Comparison of ENCODE assay signal across 24 cellular contexts in the genomic region with DNA sequence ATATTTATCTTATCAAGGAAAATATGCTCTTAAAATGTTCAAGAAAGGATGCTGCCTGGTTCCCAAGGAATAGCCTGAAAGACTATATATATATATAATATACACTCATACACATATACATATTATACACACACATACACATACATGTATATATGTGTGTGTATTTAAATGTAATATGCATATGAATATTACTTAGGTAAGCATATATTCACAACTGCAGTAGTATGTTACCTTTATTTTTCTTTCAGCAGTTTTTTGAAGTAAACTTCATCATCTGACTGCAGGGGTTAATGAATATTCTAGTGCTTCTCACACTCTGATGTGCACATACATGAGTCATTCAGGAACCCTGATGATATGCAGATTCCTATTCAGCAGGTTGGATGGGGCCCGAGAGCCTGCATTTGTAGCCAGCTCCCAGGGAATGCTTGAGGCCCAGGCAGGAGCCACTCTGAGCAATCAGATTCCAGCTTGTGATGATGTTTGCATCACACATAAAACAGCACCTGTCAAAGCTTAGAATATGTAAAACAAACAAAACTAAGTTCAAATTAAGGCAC. TPM values are rescaled to one million over a fixed set of nuclear protein-coding genes. Genes with fewer than 3 reads are reported as not detected.
DNase-seq lines count a peak whose midpoint lies in the region; ATAC-seq, FAIRE-seq and TF ChIP-seq lines count a peak whose summit lies in the region.
"Had no signal": no experiment of that assay in that cellular context is flagged by ENCODE, and none has a peak within 500 bp of the region (broad histone marks: within the 10 kb centered on the region; RNA-seq: fewer than 3 reads in every experiment).

No MANE protein-coding gene starts in this region.

- H3K27me3 ChIP-seq in cardiac muscle cell: no peaks in the 10 kb centered on the region
- no peaks in the 10 kb centered on the region for H3K27me3 ChIP-seq in right cardiac atrium (ENCODE audit: control insufficient read depth, insufficient read depth)
- no peaks in the 10 kb centered on the region for H3K27me3 ChIP-seq in thyroid gland
- H3K27me3 ChIP-seq: adrenal gland, BLaER1, upper lobe of left lung had no signal

- H3K4me1 ChIP-seq in cardiac muscle cell (ENCODE audit: low read depth): peaks cover 57% of the 10 kb centered on the region
- H3K4me1 ChIP-seq in right cardiac atrium (ENCODE audit: control insufficient read depth, insufficient read depth, low read length): peaks cover 5% of the 10 kb centered on the region
- peaks cover 36 to 40% of the 10 kb centered on the region in 2 donors for H3K4me1 ChIP-seq in thyroid gland

- H3K27ac ChIP-seq in cardiac muscle cell (peak overlapping the region; percentile 78), right cardiac atrium (ENCODE audit: low read length) (peak overlapping the region; percentile 33), thyroid gland (no peak overlapping the region)
- H3K27ac ChIP-seq: BLaER1, RWPE1, upper lobe of left lung had no signal

- intact Hi-C loops in Right ventricle myocardium inferior (cut with DNase I) (no loop called here), right cardiac atrium (cut with DNase I) (no loop called here), thyroid gland (cut with DNase I) (no loop called here)

- no peak for TF ChIP-seq CTCF in cardiac muscle cell (IDR thresholded peaks at IDR 0.05; ENCODE audit: low read depth, low read length)
- TF ChIP-seq CTCF in thyroid gland (IDR thresholded peaks at IDR 0.05): no peak

- H3K4me3 ChIP-seq in cardiac muscle cell (no peak overlapping the region), right cardiac atrium (ENCODE audit: low read length) (no peak overlapping the region), thyroid gland (replicated peaks in 1 of 3) (no peak overlapping the region)
- H3K4me3 ChIP-seq: adrenal gland, BLaER1, upper lobe of left lung had no signal

- ATAC-seq in Right ventricle myocardium inferior: no peak
- peak in 1 of 2 donors; percentile 53 for ATAC-seq in right cardiac atrium
- ATAC-seq: natural killer cell treated with Interleukin-12 subunit alpha and Interleukin-12 subunit beta and Interleukin-15 and Interleukin-18, amount 100 ng/mL, for 72 hours; sciatic nerve had no signal

- H3K36me3 ChIP-seq in cardiac muscle cell: no peaks in the 10 kb centered on the region
- no peaks in the 10 kb centered on the region for H3K36me3 ChIP-seq in thyroid gland
- H3K36me3 ChIP-seq: adrenal gland, BLaER1, upper lobe of left lung had no signal

- DNase-seq in cardiac muscle cell (ENCODE audit: low read depth in 1 of 2, low spot score in 1 of 2) (peak; percentile 29 to 35), Right ventricle myocardium inferior (ENCODE audit: missing footprints) (no peak), astrocyte of the hippocampus (ENCODE audit: low read depth, low spot score) (peak; percentile 45), right cardiac atrium (no peak), activated gamma-delta T cell (lab: John Stamatoyannopoulos, UW) (no peak), RCC 7860 (ENCODE audit: low spot score) (no peak), thyroid gland (no peak)
- DNase-seq in effector CD8-positive, alpha-beta T cell (lab: John Stamatoyannopoulos, UW): no peak
- DNase-seq: activated CD4-positive, alpha-beta memory T cell treated with anti-CD3 and anti-CD28 coated beads, Interleukin-2, amount 10 ng/mL, durations not matched to agents 7 days and 5 days; activated CD4-positive, CD25-positive, alpha-beta regulatory T cell; activated T-cell treated with anti-CD3 and anti-CD28 coated beads for 4 hours; adrenal gland; GOT3; NCI-H2171 treated with DMSO at 0.1 percent for 48 hours; stimulated activated CD4-positive, alpha-beta T cell treated with anti-CD3 and anti-CD28 coated beads, Interleukin-15, amount 100 ng/mL, for 24 hours; stimulated activated CD8-positive, alpha-beta memory T cell treated with anti-CD3 and anti-CD28 coated beads, Interleukin-4, amount 100 ng/mL, for 48 hours; T-helper 9 cell; upper lobe of left lung had no signal

- no peaks in the 10 kb centered on the region for H3K9me3 ChIP-seq in cardiac muscle cell (ENCODE audit: low read depth)
- H3K9me3 ChIP-seq in right cardiac atrium (ENCODE audit: control insufficient read depth, low read length): no peaks in the 10 kb centered on the region
- H3K9me3 ChIP-seq in thyroid gland: no peaks in the 10 kb centered on the region
- H3K9me3 ChIP-seq: adrenal gland, upper lobe of left lung had no signal

- WGBS in right cardiac atrium: 62% methylated on average over 1 of the region's 1 CpG
- WGBS in thyroid gland, 2 donors: 92 to 100% methylated on average over 1 of the region's 1 CpG

- TF ChIP-seq POLR2A in thyroid gland (IDR thresholded peaks at IDR 0.05): no peak

- FAIRE-seq in RCC 7860 (lab: Jason Lieb, UNC): no peak
- FAIRE-seq: frontal cortex, GM19239 had no signal

RNA-seq across cellular contexts. Expression of gene MYLK4, which starts 16.1 kb away (rescaled TPM):
- total RNA-seq in cardiac muscle cell: 0.56 and 0.69 TPM in 2 replicates
- 0.23 and 0.64 TPM in 2 replicates for polyA plus RNA-seq in cardiac muscle cell
- 2.0 TPM for total RNA-seq in Right ventricle myocardium inferior
- total RNA-seq in right cardiac atrium: 1 to 10 TPM; 1.9 to 3.7 (median 2.5) TPM
- polyA plus RNA-seq in right cardiac atrium: 1.3 TPM
- 1 to 10 TPM in 3 of 4 donors, under 1 TPM in 1; 0.94 to 1.8 (median 1.1) TPM for total RNA-seq in thyroid gland

RNA-seq across cellular contexts. Expression of gene WRNIP1, which starts 30.6 kb away (rescaled TPM):
- 63.0 and 89.9 TPM in 2 replicates for total RNA-seq in cardiac muscle cell
- 59.2 and 77.7 TPM in 2 replicates for polyA plus RNA-seq in cardiac muscle cell
- total RNA-seq in Right ventricle myocardium inferior: 40.8 TPM
- 10 to 100 TPM; 34.7 to 49.3 (median 43.6) TPM for total RNA-seq in right cardiac atrium
- 44.1 TPM for polyA plus RNA-seq in right cardiac atrium
- total RNA-seq in thyroid gland: 10 to 100 TPM; 70.6 to 99.9 (median 84.1) TPM

Comparison
In these comparisons a context has a peak if more than half of its experiments do, and no peak if none do; other contexts are left out.
1. DNase-seq: peak in cardiac muscle cell (2 of 2) and astrocyte of the hippocampus (single experiment); none in Right ventricle myocardium inferior (single experiment), right cardiac atrium (0 of 3), activated gamma-delta T cell (single experiment), RCC 7860 (single experiment), effector CD8-positive, alpha-beta T cell (single experiment) and thyroid gland (0 of 2).
2. H3K27ac ChIP-seq: peak in cardiac muscle cell (single experiment) and right cardiac atrium (single experiment); none in thyroid gland (0 of 3).